In genomic region chr9:134505032-134505431, GRCh38 we compare ENCODE assay signal across 16 cellular contexts.
DNase-seq lines count a peak whose midpoint lies in the region; ATAC-seq and TF ChIP-seq lines count a peak whose summit lies in the region.
"Had no signal": no experiment of that assay in that cellular context is flagged by ENCODE, and none has a peak within 500 bp of the region (broad histone marks: within the 10 kb centered on the region; RNA-seq: fewer than 3 reads in every experiment).

No MANE protein-coding gene starts in this region.

- peak; percentile 48 for ATAC-seq in stimulated activated naive CD8-positive, alpha-beta T cell treated with anti-CD3 and anti-CD28 coated beads, Interleukin-15, amount 100 ng/mL, for 72 hours
- ATAC-seq in stimulated activated naive CD8-positive, alpha-beta T cell treated with anti-CD3 and anti-CD28 coated beads, Interleukin-15, Interleukin-2, amounts not matched to agents 100 U/mL and 50 U/mL, for 24 hours: no peak
- ATAC-seq in HG03565 (IDR thresholded peaks at IDR 0.05; ENCODE audit: unreplicated experiment): no peak
- ATAC-seq: A549; CD8-positive, alpha-beta T cell had no signal

- H2BK15ac ChIP-seq in mesenchymal stem cell (ENCODE audit: low read depth, poor library complexity, severe bottlenecking): peak overlapping the region; percentile 57

- H3K23ac ChIP-seq in mesenchymal stem cell (ENCODE audit: low read length in 2 of 2): no peak overlapping the region

- peak overlapping the region; percentile 75 to 86 for H3K18ac ChIP-seq in mesenchymal stem cell (ENCODE audit: low read depth in 1 of 2, low read length in 2 of 2)

- no peak overlapping the region for H3K9ac ChIP-seq in mesenchymal stem cell (ENCODE audit: low read length)
- H3K9ac ChIP-seq: GM23248 had no signal

- no peak overlapping the region for H3K4me2 ChIP-seq in mesenchymal stem cell (ENCODE audit: low read length, poor library complexity, severe bottlenecking)
- H3K4me2 ChIP-seq: A549 had no signal

- no peaks in the 10 kb centered on the region for H3K79me1 ChIP-seq in mesenchymal stem cell (replicated peaks; ENCODE audit: low read length, poor library complexity, severe bottlenecking)

- no peaks in the 10 kb centered on the region for H3K4me1 Mint-ChIP-seq in stimulated activated naive CD8-positive, alpha-beta T cell treated with anti-CD3 and anti-CD28 coated beads, Interleukin-15, amount 100 ng/mL, for 72 hours
- H3K4me1 Mint-ChIP-seq in type B pancreatic cell (ENCODE audit: unreplicated experiment): no peaks in the 10 kb centered on the region

- no peaks in the 10 kb centered on the region for H3K27me3 ChIP-seq in mesenchymal stem cell (ENCODE audit: control insufficient read depth in 1 of 2, insufficient read depth in 1 of 2, low read length in 2 of 2)

- peak overlapping the region; percentile 96 for H4K91ac ChIP-seq in mesenchymal stem cell (ENCODE audit: low read length)

- H3K27ac ChIP-seq in mesenchymal stem cell (ENCODE audit: low read length, poor library complexity, severe bottlenecking): no peak overlapping the region
- H3K27ac ChIP-seq: C4-2B, GM23248 had no signal

- whole genome bisulfite sequencing in mesenchymal stem cell: 71% methylated on average over 7 of the region's 11 CpGs

- no peak overlapping the region for H3K14ac ChIP-seq in mesenchymal stem cell (ENCODE audit: low read length in 2 of 2)

- no peaks in the 10 kb centered on the region for H3K9me3 Mint-ChIP-seq in stimulated activated naive CD8-positive, alpha-beta T cell treated with anti-CD3 and anti-CD28 coated beads, Interleukin-15, amount 100 ng/mL, for 72 hours
- H3K9me3 Mint-ChIP-seq in type B pancreatic cell: no peaks in the 10 kb centered on the region
- H3K9me3 Mint-ChIP-seq: CD8-positive, alpha-beta T cell had no signal

- peaks cover 20% of the 10 kb centered on the region for H3K4me1 ChIP-seq in mesenchymal stem cell (ENCODE audit: control insufficient read depth, insufficient read depth, low read depth, low read length)

- H4K8ac ChIP-seq in mesenchymal stem cell (ENCODE audit: low read length): peak overlapping the region; percentile 27

- no peak overlapping the region for H2BK120ac ChIP-seq in mesenchymal stem cell (ENCODE audit: low read depth, low read length)

- no peak overlapping the region for H2BK5ac ChIP-seq in mesenchymal stem cell (ENCODE audit: low read depth, low read length, poor library complexity, severe bottlenecking)

- no peak overlapping the region for H2AFZ ChIP-seq in mesenchymal stem cell (ENCODE audit: low read depth, low read length)
- H2AFZ ChIP-seq: GM23248 had no signal

- peak overlapping the region; percentile 69 to 84 for H2BK12ac ChIP-seq in mesenchymal stem cell (ENCODE audit: low read length in 2 of 2)

- no peak for DNase-seq in stimulated activated naive CD8-positive, alpha-beta T cell treated with anti-CD3 and anti-CD28 coated beads, Interleukin-15, amount 100 ng/mL, for 72 hours
- no peak for DNase-seq in stimulated activated naive CD8-positive, alpha-beta T cell treated with anti-CD3 and anti-CD28 coated beads, Interleukin-15, Interleukin-2, amounts not matched to agents 100 U/mL and 50 U/mL, for 24 hours
- DNase-seq in mesenchymal stem cell (no peak), type B pancreatic cell (ENCODE audit: extremely low spot score, unreplicated experiment) (peak; percentile 37), NCI-H1092 (lab: John Stamatoyannopoulos, UW) (no peak), iPS-NIHi11 (ENCODE audit: low spot score) (no peak)
- DNase-seq: BE2C; CD8-positive, alpha-beta T cell; COR-L47; DMS153; DMS79 treated with DMSO at 0.1 percent for 48 hours; EL; GM23248 had no signal

- H3K36me3 Mint-ChIP-seq in type B pancreatic cell: no peaks in the 10 kb centered on the region
- H3K36me3 Mint-ChIP-seq: CD8-positive, alpha-beta T cell had no signal

- TF ChIP-seq CTCF in type B pancreatic cell (conservative IDR thresholded peaks at IDR 0.05): no peak

- H3K4me3 Mint-ChIP-seq in stimulated activated naive CD8-positive, alpha-beta T cell treated with anti-CD3 and anti-CD28 coated beads, Interleukin-15, amount 100 ng/mL, for 72 hours: no peak overlapping the region
- H3K4me3 Mint-ChIP-seq in type B pancreatic cell: no peak overlapping the region
- H3K4me3 Mint-ChIP-seq: CD8-positive, alpha-beta T cell had no signal

- H3K9me3 ChIP-seq in mesenchymal stem cell (ENCODE audit: control insufficient read depth, low read length): peaks cover 3% of the 10 kb centered on the region
- H3K9me3 ChIP-seq: BE2C had no signal

- H3K4me3 ChIP-seq in mesenchymal stem cell (ENCODE audit: insufficient read depth in 1 of 2, low read depth in 1 of 2, low read length in 2 of 2): no peak overlapping the region
- H3K4me3 ChIP-seq: A549, GM23248 had no signal

- no peak overlapping the region for H2AK5ac ChIP-seq in mesenchymal stem cell (ENCODE audit: low read length, severe bottlenecking)

- peak overlapping the region in 1 of 2 experiments; percentile 31 for H3K4ac ChIP-seq in mesenchymal stem cell (ENCODE audit: low read depth in 1 of 2, low read length in 2 of 2)

- no peak overlapping the region for H3K27ac Mint-ChIP-seq in stimulated activated naive CD8-positive, alpha-beta T cell treated with anti-CD3 and anti-CD28 coated beads, Interleukin-15, amount 100 ng/mL, for 72 hours
- no peak overlapping the region for H3K27ac Mint-ChIP-seq in type B pancreatic cell
- H3K27ac Mint-ChIP-seq: CD8-positive, alpha-beta T cell had no signal

- H3K27me3 Mint-ChIP-seq in stimulated activated naive CD8-positive, alpha-beta T cell treated with anti-CD3 and anti-CD28 coated beads, Interleukin-15, amount 100 ng/mL, for 72 hours: peaks cover 36% of the 10 kb centered on the region
- H3K27me3 Mint-ChIP-seq in type B pancreatic cell: peaks cover 17% of the 10 kb centered on the region

- H3K36me3 ChIP-seq in mesenchymal stem cell (ENCODE audit: control insufficient read depth in 1 of 2, insufficient read depth in 2 of 2, low read depth in 1 of 2, low read length in 2 of 2): no peaks in the 10 kb centered on the region
- H3K36me3 ChIP-seq: BE2C had no signal
